1 cellular context compared by ENCODE assay signal in the genomic region with DNA sequence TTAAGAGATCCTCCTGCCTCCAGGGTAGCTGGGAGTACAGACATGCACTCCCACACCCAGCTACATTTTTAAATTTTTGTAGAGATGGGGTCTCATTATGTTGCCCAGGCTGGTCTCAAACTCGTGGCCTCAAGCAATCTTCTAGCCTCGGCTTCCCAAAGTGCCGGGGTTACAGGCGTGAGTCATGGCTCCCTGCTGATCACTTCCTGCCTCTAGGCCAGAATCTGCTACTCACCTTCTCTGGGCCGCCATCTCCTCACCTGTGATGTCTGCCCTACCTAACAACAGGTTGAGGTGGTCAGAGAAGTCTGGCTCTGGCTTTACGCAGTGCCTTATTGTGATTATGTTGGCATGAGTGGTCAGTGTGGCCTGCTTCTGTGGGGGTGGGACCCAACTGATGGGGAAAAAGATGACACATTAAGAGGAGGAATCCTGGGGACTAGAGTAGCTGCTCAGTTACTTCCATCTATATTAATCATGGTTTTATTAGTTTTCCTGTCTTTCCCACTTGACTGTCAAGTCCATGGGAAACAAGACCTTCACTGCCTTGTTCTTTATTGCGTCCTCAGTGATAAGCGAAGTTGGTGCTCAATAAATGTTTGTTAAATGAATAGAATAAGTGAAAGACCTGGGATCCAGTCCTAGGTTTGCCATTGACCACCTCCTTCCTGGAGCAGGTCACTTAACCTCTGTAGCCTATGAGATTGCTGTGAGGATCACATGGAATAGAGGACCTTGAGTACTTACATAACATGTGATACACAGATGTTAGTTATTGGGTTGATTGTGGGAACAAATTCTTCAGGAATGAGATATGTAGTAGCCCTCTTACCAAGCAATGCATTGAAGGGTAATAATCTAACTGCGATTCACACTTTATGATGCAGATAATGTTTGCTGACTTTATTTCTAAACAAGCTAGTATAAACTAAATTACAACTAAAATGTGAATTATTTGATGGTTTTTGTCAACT.
TF ChIP-seq lines count a peak whose summit lies in the region.

No MANE protein-coding gene starts in this region.

TF ChIP-seq in IMR-90, 13 proteins besides CTCF, POLR2A, EP300 and RAD21:
- TF ChIP-seq BHLHE40 (IDR thresholded peaks at IDR 0.05; ENCODE audit: low read depth, low read length) (no peak), CEBPB (IDR thresholded peaks at IDR 0.05; ENCODE audit: low read depth, low read length) (no peak), FOS (IDR thresholded peaks at IDR 0.05; ENCODE audit: low read depth, low read length) (no peak), RFX5 (IDR thresholded peaks at IDR 0.05; ENCODE audit: low read depth, low read length) (no peak)
- TF ChIP-seq, protein P1, sequence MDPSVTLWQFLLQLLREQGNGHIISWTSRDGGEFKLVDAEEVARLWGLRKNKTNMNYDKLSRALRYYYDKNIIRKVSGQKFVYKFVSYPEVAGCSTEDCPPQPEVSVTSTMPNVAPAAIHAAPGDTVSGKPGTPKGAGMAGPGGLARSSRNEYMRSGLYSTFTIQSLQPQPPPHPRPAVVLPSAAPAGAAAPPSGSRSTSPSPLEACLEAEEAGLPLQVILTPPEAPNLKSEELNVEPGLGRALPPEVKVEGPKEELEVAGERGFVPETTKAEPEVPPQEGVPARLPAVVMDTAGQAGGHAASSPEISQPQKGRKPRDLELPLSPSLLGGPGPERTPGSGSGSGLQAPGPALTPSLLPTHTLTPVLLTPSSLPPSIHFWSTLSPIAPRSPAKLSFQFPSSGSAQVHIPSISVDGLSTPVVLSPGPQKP (IDR thresholded peaks at IDR 0.05; ENCODE audit: borderline replicate concordance, low read depth, low read length): no peak
